1 cellular context compared by ENCODE assay signal in the genomic region with DNA sequence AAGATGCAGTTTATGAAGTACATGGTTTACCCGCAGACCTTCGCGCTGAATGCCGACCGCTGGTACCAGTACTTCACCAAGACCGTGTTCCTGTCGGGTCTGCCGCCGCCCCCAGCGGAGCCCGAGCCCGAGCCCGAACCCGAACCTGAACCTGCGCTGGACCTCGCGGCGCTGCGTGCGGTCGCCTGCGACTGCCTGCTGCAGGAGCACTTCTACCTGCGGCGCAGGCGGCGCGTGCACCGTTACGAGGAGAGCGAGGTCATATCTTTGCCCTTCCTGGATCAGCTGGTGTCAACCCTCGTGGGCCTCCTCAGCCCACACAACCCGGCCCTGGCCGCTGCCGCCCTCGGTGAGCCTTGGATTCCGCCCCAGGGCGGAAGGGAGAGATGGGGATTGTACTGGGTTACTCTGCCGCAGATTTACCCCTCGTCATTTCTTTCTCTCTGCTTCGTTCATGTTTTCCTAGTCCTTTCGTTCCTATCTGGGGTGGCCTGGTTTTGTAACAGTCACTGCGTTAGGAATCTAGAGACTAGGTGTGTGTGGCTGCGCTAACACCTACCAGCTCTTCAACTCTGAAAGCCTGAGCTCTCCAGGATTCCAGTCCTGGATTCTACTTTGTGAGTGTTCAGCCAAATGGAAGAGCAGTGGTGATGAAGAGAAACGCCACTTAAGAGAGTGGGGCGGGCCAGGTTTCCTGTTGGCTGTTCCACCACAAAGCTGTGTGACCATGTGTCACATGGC.
TF ChIP-seq lines count a peak whose summit lies in the region.

No MANE protein-coding gene starts in this region.

TF ChIP-seq in WTC11, 78 proteins besides CTCF, POLR2A, EP300 and RAD21 (continued from another document):
- TF ChIP-seq, protein P1, sequence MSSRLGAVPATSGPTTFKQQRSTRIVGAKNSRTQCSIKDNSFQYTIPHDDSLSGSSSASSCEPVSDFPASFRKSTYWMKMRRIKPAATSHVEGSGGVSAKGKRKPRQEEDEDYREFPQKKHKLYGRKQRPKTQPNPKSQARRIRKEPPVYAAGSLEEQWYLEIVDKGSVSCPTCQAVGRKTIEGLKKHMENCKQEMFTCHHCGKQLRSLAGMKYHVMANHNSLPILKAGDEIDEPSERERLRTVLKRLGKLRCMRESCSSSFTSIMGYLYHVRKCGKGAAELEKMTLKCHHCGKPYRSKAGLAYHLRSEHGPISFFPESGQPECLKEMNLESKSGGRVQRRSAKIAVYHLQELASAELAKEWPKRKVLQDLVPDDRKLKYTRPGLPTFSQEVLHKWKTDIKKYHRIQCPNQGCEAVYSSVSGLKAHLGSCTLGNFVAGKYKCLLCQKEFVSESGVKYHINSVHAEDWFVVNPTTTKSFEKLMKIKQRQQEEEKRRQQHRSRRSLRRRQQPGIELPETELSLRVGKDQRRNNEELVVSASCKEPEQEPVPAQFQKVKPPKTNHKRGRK (CRISPR knock-in tag; IDR thresholded peaks at IDR 0.05; ENCODE audit: borderline replicate concordance) = no peak
- no peak for TF ChIP-seq ZNF396 (CRISPR knock-in tag; IDR thresholded peaks at IDR 0.05; ENCODE audit: borderline replicate concordance)
- no peak for TF ChIP-seq FOXK1 (CRISPR knock-in tag; IDR thresholded peaks at IDR 0.05)
- TF ChIP-seq, protein P2, sequence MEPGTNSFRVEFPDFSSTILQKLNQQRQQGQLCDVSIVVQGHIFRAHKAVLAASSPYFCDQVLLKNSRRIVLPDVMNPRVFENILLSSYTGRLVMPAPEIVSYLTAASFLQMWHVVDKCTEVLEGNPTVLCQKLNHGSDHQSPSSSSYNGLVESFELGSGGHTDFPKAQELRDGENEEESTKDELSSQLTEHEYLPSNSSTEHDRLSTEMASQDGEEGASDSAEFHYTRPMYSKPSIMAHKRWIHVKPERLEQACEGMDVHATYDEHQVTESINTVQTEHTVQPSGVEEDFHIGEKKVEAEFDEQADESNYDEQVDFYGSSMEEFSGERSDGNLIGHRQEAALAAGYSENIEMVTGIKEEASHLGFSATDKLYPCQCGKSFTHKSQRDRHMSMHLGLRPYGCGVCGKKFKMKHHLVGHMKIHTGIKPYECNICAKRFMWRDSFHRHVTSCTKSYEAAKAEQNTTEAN (CRISPR knock-in tag; IDR thresholded peaks at IDR 0.05) = no peak
- TF ChIP-seq, protein P3, sequence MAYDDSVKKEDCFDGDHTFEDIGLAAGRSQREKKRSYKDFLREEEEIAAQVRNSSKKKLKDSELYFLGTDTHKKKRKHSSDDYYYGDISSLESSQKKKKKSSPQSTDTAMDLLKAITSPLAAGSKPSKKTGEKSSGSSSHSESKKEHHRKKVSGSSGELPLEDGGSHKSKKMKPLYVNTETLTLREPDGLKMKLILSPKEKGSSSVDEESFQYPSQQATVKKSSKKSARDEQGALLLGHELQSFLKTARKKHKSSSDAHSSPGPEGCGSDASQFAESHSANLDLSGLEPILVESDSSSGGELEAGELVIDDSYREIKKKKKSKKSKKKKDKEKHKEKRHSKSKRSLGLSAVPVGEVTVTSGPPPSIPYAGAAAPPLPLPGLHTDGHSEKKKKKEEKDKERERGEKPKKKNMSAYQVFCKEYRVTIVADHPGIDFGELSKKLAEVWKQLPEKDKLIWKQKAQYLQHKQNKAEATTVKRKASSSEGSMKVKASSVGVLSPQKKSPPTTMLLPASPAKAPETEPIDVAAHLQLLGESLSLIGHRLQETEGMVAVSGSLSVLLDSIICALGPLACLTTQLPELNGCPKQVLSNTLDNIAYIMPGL (CRISPR knock-in tag; IDR thresholded peaks at IDR 0.05) = 0 out of 2 replicates have a peak, but pooled peaks have one; percentile 79
- TF ChIP-seq, protein P4, sequence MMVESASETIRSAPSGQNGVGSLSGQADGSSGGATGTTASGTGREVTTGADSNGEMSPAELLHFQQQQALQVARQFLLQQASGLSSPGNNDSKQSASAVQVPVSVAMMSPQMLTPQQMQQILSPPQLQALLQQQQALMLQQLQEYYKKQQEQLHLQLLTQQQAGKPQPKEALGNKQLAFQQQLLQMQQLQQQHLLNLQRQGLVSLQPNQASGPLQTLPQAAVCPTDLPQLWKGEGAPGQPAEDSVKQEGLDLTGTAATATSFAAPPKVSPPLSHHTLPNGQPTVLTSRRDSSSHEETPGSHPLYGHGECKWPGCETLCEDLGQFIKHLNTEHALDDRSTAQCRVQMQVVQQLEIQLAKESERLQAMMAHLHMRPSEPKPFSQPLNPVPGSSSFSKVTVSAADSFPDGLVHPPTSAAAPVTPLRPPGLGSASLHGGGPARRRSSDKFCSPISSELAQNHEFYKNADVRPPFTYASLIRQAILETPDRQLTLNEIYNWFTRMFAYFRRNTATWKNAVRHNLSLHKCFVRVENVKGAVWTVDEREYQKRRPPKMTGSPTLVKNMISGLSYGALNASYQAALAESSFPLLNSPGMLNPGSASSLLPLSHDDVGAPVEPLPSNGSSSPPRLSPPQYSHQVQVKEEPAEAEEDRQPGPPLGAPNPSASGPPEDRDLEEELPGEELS (CRISPR knock-in tag; IDR thresholded peaks at IDR 0.05) = no peak
- TF ChIP-seq, protein P5, sequence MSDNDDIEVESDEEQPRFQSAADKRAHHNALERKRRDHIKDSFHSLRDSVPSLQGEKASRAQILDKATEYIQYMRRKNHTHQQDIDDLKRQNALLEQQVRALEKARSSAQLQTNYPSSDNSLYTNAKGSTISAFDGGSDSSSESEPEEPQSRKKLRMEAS (CRISPR knock-in tag; IDR thresholded peaks at IDR 0.05) = peak; percentile 41; the same call in 1 of the 2 replicates
- TF ChIP-seq, protein P6, sequence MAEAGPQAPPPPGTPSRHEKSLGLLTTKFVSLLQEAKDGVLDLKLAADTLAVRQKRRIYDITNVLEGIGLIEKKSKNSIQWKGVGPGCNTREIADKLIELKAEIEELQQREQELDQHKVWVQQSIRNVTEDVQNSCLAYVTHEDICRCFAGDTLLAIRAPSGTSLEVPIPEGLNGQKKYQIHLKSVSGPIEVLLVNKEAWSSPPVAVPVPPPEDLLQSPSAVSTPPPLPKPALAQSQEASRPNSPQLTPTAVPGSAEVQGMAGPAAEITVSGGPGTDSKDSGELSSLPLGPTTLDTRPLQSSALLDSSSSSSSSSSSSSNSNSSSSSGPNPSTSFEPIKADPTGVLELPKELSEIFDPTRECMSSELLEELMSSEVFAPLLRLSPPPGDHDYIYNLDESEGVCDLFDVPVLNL (CRISPR knock-in tag; IDR thresholded peaks at IDR 0.05; ENCODE audit: borderline replicate concordance, low read depth) = 0 out of 2 replicates have a peak, but pooled peaks have one; percentile 21
- no peak for TF ChIP-seq NR3C1 (CRISPR knock-in tag; conservative IDR thresholded peaks at IDR 0.05; ENCODE audit: low read depth)
- peak; percentile 71; the same call in 1 of the 2 replicates for TF ChIP-seq ATF1 (CRISPR knock-in tag; IDR thresholded peaks at IDR 0.05)
- TF ChIP-seq, protein P7, sequence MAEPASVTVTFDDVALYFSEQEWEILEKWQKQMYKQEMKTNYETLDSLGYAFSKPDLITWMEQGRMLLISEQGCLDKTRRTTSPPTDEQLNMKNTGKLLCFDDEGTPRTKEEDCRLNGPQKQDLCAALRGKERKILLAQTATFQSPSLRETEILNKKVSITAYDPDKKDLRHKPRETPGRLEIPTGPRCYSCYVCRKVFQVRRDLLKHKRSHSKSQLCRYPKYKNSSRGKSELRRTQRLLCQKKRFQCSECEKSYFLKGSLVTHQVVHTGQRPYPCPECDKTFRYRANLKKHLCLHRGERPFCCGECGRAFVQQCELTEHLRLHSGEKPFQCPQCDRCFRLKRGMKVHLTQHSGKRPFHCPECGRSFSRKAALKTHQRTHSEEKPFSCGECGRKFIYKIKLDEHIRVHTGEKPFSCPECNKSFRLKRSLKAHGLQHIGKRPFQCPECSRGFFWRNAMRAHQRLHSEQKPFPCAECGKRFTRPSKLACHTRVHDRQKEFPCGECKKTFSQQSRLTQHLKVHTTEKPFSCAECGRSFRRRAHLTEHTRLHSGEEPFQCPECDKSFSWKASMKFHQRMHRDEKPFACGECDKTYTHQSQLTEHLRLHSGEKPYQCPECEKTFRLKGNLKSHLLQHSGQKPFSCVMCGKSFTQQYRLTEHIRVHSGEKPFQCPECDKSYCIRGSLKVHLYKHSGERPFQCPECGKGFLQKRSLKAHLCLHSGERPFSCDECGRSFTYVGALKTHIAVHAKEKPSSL (CRISPR knock-in tag; conservative IDR thresholded peaks at IDR 0.05) = no peak
- TF ChIP-seq FOXJ3 (CRISPR knock-in tag; IDR thresholded peaks at IDR 0.05; ENCODE audit: borderline replicate concordance) = no peak
- 0 out of 2 replicates have a peak, but pooled peaks have one; percentile 7 for TF ChIP-seq ESRRA (CRISPR knock-in tag; IDR thresholded peaks at IDR 0.05; ENCODE audit: borderline replicate concordance)
- no peak for TF ChIP-seq FOXP1 (CRISPR knock-in tag; IDR thresholded peaks at IDR 0.05; ENCODE audit: borderline replicate concordance)
- peak; percentile 49; the same call in 1 of the 2 replicates for TF ChIP-seq KAT7 (CRISPR knock-in tag; IDR thresholded peaks at IDR 0.05; ENCODE audit: borderline replicate concordance)
- no peak for TF ChIP-seq ZNF219 (CRISPR knock-in tag; IDR thresholded peaks at IDR 0.05; ENCODE audit: borderline replicate concordance)
